11 cellular contexts compared by ENCODE assay signal in genomic region chr1:93722081-93723031, GRCh38. TPM values are rescaled to one million over a fixed set of nuclear protein-coding genes. Genes with fewer than 3 reads are reported as not detected.
DNase-seq lines count a peak whose midpoint lies in the region; ATAC-seq and TF ChIP-seq lines count a peak whose summit lies in the region.
"Had no signal": no experiment of that assay in that cellular context is flagged by ENCODE, and none has a peak within 500 bp of the region (broad histone marks: within the 10 kb centered on the region; RNA-seq: fewer than 3 reads in every experiment).

No MANE protein-coding gene starts in this region.

- H3K4me3 ChIP-seq in esophagus muscularis mucosa, result no peak overlapping the region
- H3K4me3 ChIP-seq in uterus, result no peak overlapping the region

- peak overlapping the region; percentile 32 to 57 (median 47) for H3K27ac ChIP-seq in esophagus muscularis mucosa (replicated peaks in 1 of 4)
- peak overlapping the region; percentile 18 to 38 for H3K27ac ChIP-seq in uterus

- peak overlapping the region; percentile 49 to 96 (median 81) for H3K27ac Mint-ChIP-seq in nephron
- H3K27ac Mint-ChIP-seq: naive thymus-derived CD4-positive, alpha-beta T cell had no signal

- no peaks in the 10 kb centered on the region for H3K36me3 ChIP-seq in esophagus muscularis mucosa
- no peaks in the 10 kb centered on the region for H3K36me3 ChIP-seq in uterus

- H3K9me3 ChIP-seq in esophagus muscularis mucosa (no peaks in the 10 kb centered on the region), uterus (no peaks in the 10 kb centered on the region)

- TF ChIP-seq CTCF in esophagus muscularis mucosa (IDR thresholded peaks at IDR 0.05) (no peak), nephron (IDR thresholded peaks at IDR 0.05; ENCODE audit: unreplicated experiment in 3 of 3) (no peak), uterus (IDR thresholded peaks at IDR 0.05) (peak in 1 of 4 experiments; percentile 18)

- TF ChIP-seq POLR2A in esophagus muscularis mucosa (IDR thresholded peaks at IDR 0.05; ENCODE audit: low read depth), result no peak
- no peak for TF ChIP-seq POLR2A in uterus (IDR thresholded peaks at IDR 0.05)

- DNase-seq in NCI-H2107 treated with DMSO at 0.1 percent for 48 hours (lab: John Stamatoyannopoulos, UW; ENCODE audit: unreplicated experiment) (peak; percentile 35), NCI-H2107 (lab: John Stamatoyannopoulos, UW) (no peak), esophagus muscularis mucosa (ENCODE audit: extremely low spot score) (no peak), uterus (no peak), activated T-cell treated with anti-CD3 and anti-CD28 coated beads for 4 hours (no peak), T-helper 2 cell (no peak)
- DNase-seq: 8988T; activated CD4-positive, alpha-beta T cell treated with anti-CD3 and anti-CD28 coated beads, Interleukin-2, amount 50 U/mL, for 4 hours; naive thymus-derived CD4-positive, alpha-beta T cell had no signal

- peaks cover 5% of the 10 kb centered on the region for H3K27me3 Mint-ChIP-seq in nephron (ENCODE audit: low read depth)
- H3K27me3 Mint-ChIP-seq: naive thymus-derived CD4-positive, alpha-beta T cell had no signal

- H3K4me1 ChIP-seq in esophagus muscularis mucosa, result peaks cover 18 to 37% (median 26%) of the 10 kb centered on the region in 4 donors
- no peaks in the 10 kb centered on the region for H3K4me1 ChIP-seq in uterus

- intact Hi-C loops in esophagus muscularis mucosa (cut with DNase I) (no loop called here), uterus (cut with DNase I; ENCODE audit: low total_unique reads) (no loop called here)

- 77% methylated on average over 14 of the region's 21 CpGs for WGBS in esophagus muscularis mucosa

- ATAC-seq in HG03135 (IDR thresholded peaks at IDR 0.05; ENCODE audit: unreplicated experiment), result no peak
- ATAC-seq: naive thymus-derived CD4-positive, alpha-beta T cell had no signal

- no peak for TF ChIP-seq EP300 in esophagus muscularis mucosa (IDR thresholded peaks at IDR 0.05)

- H3K36me3 Mint-ChIP-seq in nephron (ENCODE audit: low read depth), result no peaks in the 10 kb centered on the region

- H3K4me1 Mint-ChIP-seq in nephron, result peaks cover 24% of the 10 kb centered on the region
- H3K4me1 Mint-ChIP-seq: naive thymus-derived CD4-positive, alpha-beta T cell had no signal

- no peaks in the 10 kb centered on the region for H3K9me3 Mint-ChIP-seq in nephron

- peak overlapping the region in 1 of 3 experiments; percentile 48 for H3K4me3 Mint-ChIP-seq in nephron
- H3K4me3 Mint-ChIP-seq: naive thymus-derived CD4-positive, alpha-beta T cell had no signal

- no peaks in the 10 kb centered on the region for H3K27me3 ChIP-seq in esophagus muscularis mucosa
- H3K27me3 ChIP-seq in uterus, result no peaks in the 10 kb centered on the region

RNA-seq across cellular contexts. Expression of gene BCAR3, which starts 40.7 kb away (rescaled TPM):
- 10 to 100 TPM; 20.2 to 47.2 (median 32.3) TPM for total RNA-seq in esophagus muscularis mucosa
- total RNA-seq in uterus, result 10 to 100 TPM in 3 of 4 donors, 1 to 10 TPM in 1; 8.5 to 56.8 (median 20.2) TPM
